ENCODE assay signal across 39 cellular contexts in the genomic region with DNA sequence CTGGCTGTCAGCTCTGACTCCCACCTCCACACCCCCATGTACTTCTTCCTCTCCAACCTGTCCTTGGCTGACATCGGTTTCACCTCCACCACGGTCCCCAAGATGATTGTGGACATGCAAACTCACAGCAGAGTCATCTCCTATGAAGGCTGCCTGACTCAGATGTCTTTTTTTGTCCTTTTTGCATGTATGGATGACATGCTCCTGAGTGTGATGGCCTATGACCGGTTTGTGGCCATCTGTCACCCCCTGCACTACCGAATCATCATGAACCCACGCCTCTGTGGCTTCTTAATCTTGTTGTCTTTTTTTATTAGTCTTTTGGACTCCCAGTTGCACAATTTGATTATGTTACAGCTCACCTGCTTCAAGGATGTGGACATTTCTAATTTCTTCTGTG. TPM values are rescaled to one million over a fixed set of nuclear protein-coding genes. Genes with fewer than 3 reads are reported as not detected.
"Had no signal": no experiment of that assay in that cellular context is flagged by ENCODE, and none has a peak within 500 bp of the region (broad histone marks: within the 10 kb centered on the region; RNA-seq: fewer than 3 reads in every experiment).

No MANE protein-coding gene starts in this region.

- H3K27me3 Mint-ChIP-seq: activated CD4-positive, alpha-beta T cell treated with anti-CD3 and anti-CD28 coated beads, Interleukin-2, amount 10 ng/mL, durations not matched to agents 24 days and 14 days; activated naive CD4-positive, alpha-beta T cell treated with anti-CD3 and anti-CD28 coated beads, Interleukin-2, amount 10 ng/mL, durations not matched to agents 7 days and 5 days had no signal

- H3K36me3 Mint-ChIP-seq: activated naive CD4-positive, alpha-beta T cell treated with anti-CD3 and anti-CD28 coated beads, Interleukin-2, amount 10 ng/mL, durations not matched to agents 7 days and 5 days; activated naive CD4-positive, alpha-beta T cell treated with anti-CD3 and anti-CD28 coated beads, Interleukin-2, amount 50 U/mL, for 24 hours; activated naive CD8-positive, alpha-beta T cell; activated naive CD8-positive, alpha-beta T cell treated with anti-CD3 and anti-CD28 coated beads, Interleukin-2, amount 10 ng/mL, durations not matched to agents 7 days and 5 days; brain had no signal

- H3K27ac Mint-ChIP-seq: activated B cell treated with CpG ODN at 0.5 μM for 24 hours; activated CD4-positive, alpha-beta memory T cell treated with anti-CD3 and anti-CD28 coated beads for 36 hours; activated CD4-positive, alpha-beta T cell treated with anti-CD3 and anti-CD28 coated beads, Interleukin-2, amount 10 ng/mL, durations not matched to agents 24 days and 14 days; activated CD8-positive, alpha-beta T cell treated with anti-CD3 and anti-CD28 coated beads for 36 hours; activated naive CD4-positive, alpha-beta T cell treated with anti-CD3 and anti-CD28 coated beads, Interleukin-2, amount 10 ng/mL, durations not matched to agents 7 days and 5 days; activated naive CD4-positive, alpha-beta T cell treated with anti-CD3 and anti-CD28 coated beads, Interleukin-2, amount 50 U/mL, for 24 hours; activated naive CD8-positive, alpha-beta T cell; activated naive CD8-positive, alpha-beta T cell treated with anti-CD3 and anti-CD28 coated beads, Interleukin-2, amount 10 ng/mL, durations not matched to agents 7 days and 5 days; activated naive CD8-positive, alpha-beta T cell treated with anti-CD3 and anti-CD28 coated beads, Interleukin-2, amount 50 U/mL, for 24 hours; activated T-cell treated with anti-CD3 and anti-CD28 coated beads, Interleukin-2, amount 50 U/mL, for 72 hours; activated T-helper 1 cell treated with anti-CD3 and anti-CD28 coated beads, Interleukin-12 subunit alpha, Interleukin-12 subunit beta, Interleukin-2, Interleukin-4 antibody, amounts not matched to agents 30 ng/mL and 10 ng/mL and 1 ng/mL, durations not matched to agents 14 hours and 24 hours and 36 hours; activated T-helper 2 cell treated with anti-CD3 and anti-CD28 coated beads, Interferon-gamma antibody, Interleukin-2, Interleukin-4, amounts not matched to agents 10 μg/mL and 5 μg/mL and 100 μg/mL, durations not matched to agents 14 hours and 24 hours and 36 hours; brain; T-helper 1 cell treated with Interleukin-12 subunit alpha and Interleukin-12 subunit beta and Interleukin-4 antibody, amounts not matched to agents 30 μg/mL and 1 μg/mL, for 36 hours; T-helper 2 cell treated with Interferon-gamma antibody and Interleukin-4, amounts not matched to agents 5 μg/mL and 100 μg/mL, for 36 hours had no signal

- H3K9me3 Mint-ChIP-seq: activated CD8-positive, alpha-beta T cell treated with anti-CD3 and anti-CD28 coated beads for 36 hours; central memory CD8-positive, alpha-beta T cell had no signal

- DNase-seq: activated B cell treated with CpG ODN at 0.5 μM for 24 hours; activated CD4-positive, alpha-beta memory T cell treated with anti-CD3 and anti-CD28 coated beads for 36 hours; activated CD4-positive, alpha-beta T cell treated with anti-CD3 and anti-CD28 coated beads for 4 hours; activated CD4-positive, alpha-beta T cell treated with anti-CD3 and anti-CD28 coated beads, Interleukin-2, amount 10 ng/mL, durations not matched to agents 24 days and 14 days; activated CD4-positive, alpha-beta T cell treated with anti-CD3 and anti-CD28 coated beads, Interleukin-2, amount 50 U/mL, for 1 hour; activated CD4-positive, alpha-beta T cell treated with anti-CD3 and anti-CD28 coated beads, Interleukin-2, amount 50 U/mL, for 4 hours; activated CD4-positive, CD25-positive, alpha-beta regulatory T cell treated with anti-CD3 and anti-CD28 coated beads, Interleukin-2, amount 50 U/mL, for 72 hours; activated CD8-positive, alpha-beta memory T cell treated with anti-CD3 and anti-CD28 coated beads, Interleukin-2, amount 50 U/mL, for 4 hours; activated CD8-positive, alpha-beta T cell treated with anti-CD3 and anti-CD28 coated beads for 36 hours; activated effector memory CD4-positive, alpha-beta T cell treated with Interleukin-2 at 50 U/mL for 16 hours; activated gamma-delta T cell; activated naive CD4-positive, alpha-beta T cell treated with anti-CD3 and anti-CD28 coated beads, Interleukin-2, amount 10 ng/mL, durations not matched to agents 7 days and 5 days; activated naive CD4-positive, alpha-beta T cell treated with Interleukin-2 at 50 U/mL for 16 hours; activated naive CD8-positive, alpha-beta T cell treated with anti-CD3 and anti-CD28 coated beads, Interleukin-2, amount 10 ng/mL, durations not matched to agents 7 days and 5 days; activated naive CD8-positive, alpha-beta T cell treated with anti-CD3 and anti-CD28 coated beads, Interleukin-2, amount 50 U/mL, for 24 hours; activated T-cell treated with anti-CD3 and anti-CD28 coated beads for 4 hours; activated T-cell treated with anti-CD3 and anti-CD28 coated beads, Interleukin-2, amount 50 U/mL, for 1 hour; activated T-cell treated with anti-CD3 and anti-CD28 coated beads, Interleukin-2, amount 50 U/mL, for 4 hours; activated T-cell treated with anti-CD3 and anti-CD28 coated beads, Interleukin-2, amount 50 U/mL, for 72 hours; amygdala; anterior cingulate cortex; caudate nucleus; cerebellar nuclear complex; T-helper 1 cell; T-helper 2 cell; T-helper 9 cell had no signal

- H3K4me1 Mint-ChIP-seq: activated B cell treated with CpG ODN at 0.5 μM for 24 hours; activated CD4-positive, alpha-beta T cell treated with anti-CD3 and anti-CD28 coated beads, Interleukin-2, amount 10 ng/mL, durations not matched to agents 24 days and 14 days; activated naive CD4-positive, alpha-beta T cell treated with anti-CD3 and anti-CD28 coated beads, Interleukin-2, amount 10 ng/mL, durations not matched to agents 7 days and 5 days; activated naive CD4-positive, alpha-beta T cell treated with anti-CD3 and anti-CD28 coated beads, Interleukin-2, amount 50 U/mL, for 24 hours; activated naive CD8-positive, alpha-beta T cell treated with anti-CD3 and anti-CD28 coated beads, Interleukin-2, amount 10 ng/mL, durations not matched to agents 7 days and 5 days; activated naive CD8-positive, alpha-beta T cell treated with anti-CD3 and anti-CD28 coated beads, Interleukin-2, amount 50 U/mL, for 24 hours; brain; central memory CD8-positive, alpha-beta T cell had no signal

- H3K4me3 Mint-ChIP-seq: activated B cell treated with CpG ODN at 0.5 μM for 24 hours; activated CD4-positive, alpha-beta memory T cell treated with anti-CD3 and anti-CD28 coated beads for 36 hours; activated CD4-positive, alpha-beta T cell treated with anti-CD3 and anti-CD28 coated beads, Interleukin-2, amount 10 ng/mL, durations not matched to agents 24 days and 14 days; activated CD8-positive, alpha-beta T cell treated with anti-CD3 and anti-CD28 coated beads for 36 hours; activated naive CD4-positive, alpha-beta T cell treated with anti-CD3 and anti-CD28 coated beads, Interleukin-2, amount 10 ng/mL, durations not matched to agents 7 days and 5 days; activated naive CD4-positive, alpha-beta T cell treated with anti-CD3 and anti-CD28 coated beads, Interleukin-2, amount 50 U/mL, for 24 hours; activated naive CD8-positive, alpha-beta T cell; activated naive CD8-positive, alpha-beta T cell treated with anti-CD3 and anti-CD28 coated beads, Interleukin-2, amount 10 ng/mL, durations not matched to agents 7 days and 5 days; activated naive CD8-positive, alpha-beta T cell treated with anti-CD3 and anti-CD28 coated beads, Interleukin-2, amount 50 U/mL, for 24 hours; activated T-cell treated with anti-CD3 and anti-CD28 coated beads, Interleukin-2, amount 50 U/mL, for 4 hours; activated T-cell treated with anti-CD3 and anti-CD28 coated beads, Interleukin-2, amount 50 U/mL, for 72 hours; activated T-helper 1 cell treated with anti-CD3 and anti-CD28 coated beads, Interleukin-12 subunit alpha, Interleukin-12 subunit beta, Interleukin-2, Interleukin-4 antibody, amounts not matched to agents 30 ng/mL and 10 ng/mL and 1 ng/mL, durations not matched to agents 14 hours and 24 hours and 36 hours; brain; central memory CD8-positive, alpha-beta T cell; T-helper 1 cell treated with Interleukin-12 subunit alpha and Interleukin-12 subunit beta and Interleukin-4 antibody, amounts not matched to agents 30 μg/mL and 1 μg/mL, for 36 hours; T-helper 2 cell treated with Interferon-gamma antibody and Interleukin-4, amounts not matched to agents 5 μg/mL and 100 μg/mL, for 36 hours had no signal

- ATAC-seq: activated CD8-positive, alpha-beta T cell treated with anti-CD3 and anti-CD28 coated beads for 36 hours; activated naive CD8-positive, alpha-beta T cell treated with anti-CD3 and anti-CD28 coated beads, Interleukin-2, amount 50 U/mL, for 24 hours; activated T-cell treated with anti-CD3 and anti-CD28 coated beads, Interleukin-2, amount 50 U/mL, for 4 hours; activated T-cell treated with anti-CD3 and anti-CD28 coated beads, Interleukin-2, amount 50 U/mL, for 72 hours had no signal

RNA-seq across cellular contexts. Expression of gene OR7E24, which starts 0.5 kb away (rescaled TPM):
- total RNA-seq: activated B cell treated with CpG ODN at 0.5 μM for 24 hours; activated CD4-positive, alpha-beta memory T cell treated with anti-CD3 and anti-CD28 coated beads for 36 hours; activated CD4-positive, alpha-beta T cell treated with anti-CD3 and anti-CD28 coated beads, Interleukin-2, amount 10 ng/mL, durations not matched to agents 24 days and 14 days; activated CD8-positive, alpha-beta memory T cell treated with anti-CD3 and anti-CD28 coated beads for 36 hours; activated CD8-positive, alpha-beta T cell treated with anti-CD3 and anti-CD28 coated beads for 36 hours; activated naive CD8-positive, alpha-beta T cell treated with anti-CD3 and anti-CD28 coated beads, Interleukin-2, amount 10 ng/mL, durations not matched to agents 7 days and 5 days; activated T-cell treated with anti-CD3 and anti-CD28 coated beads, Interleukin-2, amount 50 U/mL, for 4 hours; activated T-cell treated with anti-CD3 and anti-CD28 coated beads, Interleukin-2, amount 50 U/mL, for 72 hours; activated T-helper 1 cell treated with anti-CD3 and anti-CD28 coated beads, Interleukin-12 subunit alpha, Interleukin-12 subunit beta, Interleukin-2, Interleukin-4 antibody, amounts not matched to agents 30 ng/mL and 10 ng/mL and 1 ng/mL, durations not matched to agents 14 hours and 24 hours and 36 hours; activated T-helper 2 cell treated with anti-CD3 and anti-CD28 coated beads, Interferon-gamma antibody, Interleukin-2, Interleukin-4, amounts not matched to agents 10 μg/mL and 5 μg/mL and 100 μg/mL, durations not matched to agents 14 hours and 24 hours and 36 hours; ascending aorta; bronchial epithelial cell; cardiac muscle cell; chondrocyte had no signal

RNA-seq across cellular contexts. Expression of gene OR7D4, which starts 31.8 kb away (rescaled TPM):
- total RNA-seq: activated B cell treated with CpG ODN at 0.5 μM for 24 hours; activated CD4-positive, alpha-beta memory T cell treated with anti-CD3 and anti-CD28 coated beads for 36 hours; activated CD4-positive, alpha-beta T cell treated with anti-CD3 and anti-CD28 coated beads, Interleukin-2, amount 10 ng/mL, durations not matched to agents 24 days and 14 days; activated CD8-positive, alpha-beta memory T cell treated with anti-CD3 and anti-CD28 coated beads for 36 hours; activated CD8-positive, alpha-beta T cell treated with anti-CD3 and anti-CD28 coated beads for 36 hours; activated naive CD8-positive, alpha-beta T cell treated with anti-CD3 and anti-CD28 coated beads, Interleukin-2, amount 10 ng/mL, durations not matched to agents 7 days and 5 days; activated T-cell treated with anti-CD3 and anti-CD28 coated beads, Interleukin-2, amount 50 U/mL, for 4 hours; activated T-cell treated with anti-CD3 and anti-CD28 coated beads, Interleukin-2, amount 50 U/mL, for 72 hours; activated T-helper 1 cell treated with anti-CD3 and anti-CD28 coated beads, Interleukin-12 subunit alpha, Interleukin-12 subunit beta, Interleukin-2, Interleukin-4 antibody, amounts not matched to agents 30 ng/mL and 10 ng/mL and 1 ng/mL, durations not matched to agents 14 hours and 24 hours and 36 hours; activated T-helper 2 cell treated with anti-CD3 and anti-CD28 coated beads, Interferon-gamma antibody, Interleukin-2, Interleukin-4, amounts not matched to agents 10 μg/mL and 5 μg/mL and 100 μg/mL, durations not matched to agents 14 hours and 24 hours and 36 hours; ascending aorta; bronchial epithelial cell; cardiac muscle cell; chondrocyte had no signal
